24 cellular contexts compared by ENCODE assay signal in the genomic region with DNA sequence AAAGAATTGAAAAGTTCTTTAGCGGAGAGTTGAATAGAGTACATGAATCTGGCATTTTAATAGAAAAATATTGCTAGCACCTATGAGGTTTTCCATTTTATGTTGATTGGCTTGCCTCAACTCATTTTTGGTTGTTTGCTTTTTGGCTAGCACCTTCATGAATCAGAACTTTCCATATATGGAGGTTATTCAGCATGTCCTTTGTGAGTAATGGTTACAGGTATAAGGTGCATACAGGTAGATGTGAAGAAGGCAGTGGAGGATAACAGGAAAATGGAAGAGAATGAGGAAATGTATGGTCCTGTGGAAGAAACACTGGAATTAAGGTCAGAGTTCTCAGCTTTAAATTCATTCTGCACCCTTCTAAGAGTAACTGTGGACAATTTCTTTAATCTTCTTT.
"Had no signal": no experiment of that assay in that cellular context is flagged by ENCODE, and none has a peak within 500 bp of the region (broad histone marks: within the 10 kb centered on the region; RNA-seq: fewer than 3 reads in every experiment).

No MANE protein-coding gene starts in this region.

- ATAC-seq: psoas muscle; right cardiac atrium; right lobe of liver; stimulated activated effector memory CD8-positive, alpha-beta T cell treated with anti-CD3 and anti-CD28 coated beads, Interleukin-12 subunit alpha, Interleukin-12 subunit beta, amount 100 ng/mL, for 72 hours; stimulated activated naive B cell treated with anti-CD40 and anti-IgM and Interleukin-4, amounts not matched to agents 10 μg/mL and 1 μg/mL and 100 μg/mL, for 72 hours had no signal

- H3K4me3 ChIP-seq: neural progenitor cell, ovary, psoas muscle, right lobe of liver, sigmoid colon, stomach, thoracic aorta, thyroid gland, tibial nerve, upper lobe of left lung, vagina had no signal

- H3K36me3 ChIP-seq: neural progenitor cell, ovary, right lobe of liver, sigmoid colon, stomach, thoracic aorta, thyroid gland, tibial nerve, upper lobe of left lung, vagina had no signal

- FAIRE-seq: urothelium cell line had no signal

- DNase-seq: occipital lobe; ovary; posterior cingulate gyrus; psoas muscle; right cardiac atrium; right lobe of liver; sigmoid colon; small intestine; stimulated activated CD4-positive, alpha-beta T cell treated with anti-CD3 and anti-CD28 coated beads, Interleukin-15, amount 100 ng/mL, for 24 hours; stimulated activated CD4-positive, alpha-beta T cell treated with anti-CD3 and anti-CD28 coated beads, Interleukin-2, amount 100 ng/mL, for 24 hours; stimulated activated CD4-positive, alpha-beta T cell treated with anti-CD3 and anti-CD28 coated beads, Interleukin-2, amount 100 ng/mL, for 48 hours; stimulated activated CD4-positive, alpha-beta T cell treated with anti-CD3 and anti-CD28 coated beads, Interleukin-4, amount 100 ng/mL, for 24 hours; stimulated activated naive B cell treated with anti-CD40 and anti-IgM and Interleukin-4, amounts not matched to agents 10 μg/mL and 1 μg/mL and 100 μg/mL, for 72 hours; stimulated activated naive CD4-positive, alpha-beta T cell treated with Interleukin-2 at 50 U/mL for 16 hours; stomach; thyroid gland; trophoblast cell; upper lobe of left lung had no signal

- H3K27me3 ChIP-seq: neural progenitor cell, ovary, right lobe of liver, sigmoid colon, stomach, thyroid gland, tibial nerve, upper lobe of left lung, vagina had no signal
